ENCODE assay signal across 31 cellular contexts in genomic region chr22:47286590-47286989, GRCh38.
"Had no signal": no experiment of that assay in that cellular context is flagged by ENCODE, and none has a peak within 500 bp of the region (broad histone marks: within the 10 kb centered on the region; RNA-seq: fewer than 3 reads in every experiment).

No MANE protein-coding gene starts in this region.

- H3K4me1 ChIP-seq: neural progenitor cell, parathyroid adenoma, psoas muscle, right lobe of liver, spleen, suprapubic skin, testis, tibial artery, transverse colon, vagina had no signal

- H3K27ac Mint-ChIP-seq: naive thymus-derived CD4-positive, alpha-beta T cell; natural killer cell; nephron; neural progenitor cell; progenitor cell of endocrine pancreas; stimulated activated memory B cell treated with anti-CD40 and anti-IgM and Interleukin-4, amounts not matched to agents 10 μg/mL and 1 μg/mL and 100 μg/mL, for 72 hours; stimulated activated naive CD8-positive, alpha-beta T cell treated with anti-CD3 and anti-CD28 coated beads, Interleukin-15, amount 100 ng/mL, for 72 hours; type B pancreatic cell had no signal

- H3K36me3 ChIP-seq: neural progenitor cell, neutrophil, ovary, right lobe of liver, spleen, suprapubic skin, tibial artery, transverse colon, vagina had no signal

- H3K27ac ChIP-seq: neural progenitor cell, neutrophil, ovary, parathyroid adenoma, psoas muscle, right lobe of liver, skin epidermis, spleen, suprapubic skin, testis, tibial artery, transverse colon, vagina had no signal

- H3K4me2 ChIP-seq: neural progenitor cell, smooth muscle cell had no signal

- H3K36me3 Mint-ChIP-seq: naive thymus-derived CD4-positive, alpha-beta T cell; natural killer cell; neural progenitor cell; stimulated activated memory B cell treated with anti-CD40 and anti-IgM and Interleukin-4, amounts not matched to agents 10 μg/mL and 1 μg/mL and 100 μg/mL, for 72 hours; type B pancreatic cell had no signal

- H3K4me3 ChIP-seq: neural progenitor cell, ovary, psoas muscle, right lobe of liver, skin epidermis, smooth muscle cell, spleen, suprapubic skin, testis, tibial artery, transverse colon, vagina had no signal

- DNase-seq: naive thymus-derived CD4-positive, alpha-beta T cell; natural killer cell; nucleus accumbens; right cardiac atrium; spleen; stimulated activated CD4-positive, alpha-beta T cell treated with anti-CD3 and anti-CD28 coated beads, Interleukin-12 subunit alpha, Interleukin-12 subunit beta, amount 100 ng/mL, for 4 hours; stimulated activated CD4-positive, alpha-beta T cell treated with anti-CD3 and anti-CD28 coated beads, Interleukin-1b, Interleukin-23, amount 100 ng/mL, for 48 hours; stimulated activated CD4-positive, alpha-beta T cell treated with anti-CD3 and anti-CD28 coated beads, Interleukin-4, amount 100 ng/mL, for 1 hour; stimulated activated CD4-positive, alpha-beta T cell treated with anti-CD3 and anti-CD28 coated beads, Interleukin-4, amount 100 ng/mL, for 4 hours; stimulated activated CD8-positive, alpha-beta memory T cell treated with anti-CD3 and anti-CD28 coated beads, Interleukin-4, amount 100 ng/mL, for 48 hours; stimulated activated naive CD4-positive, alpha-beta T cell; stimulated activated naive CD8-positive, alpha-beta T cell treated with anti-CD3 and anti-CD28 coated beads, Interleukin-15, amount 100 ng/mL, for 72 hours; stimulated activated naive CD8-positive, alpha-beta T cell treated with anti-CD3 and anti-CD28 coated beads, Interleukin-15, Interleukin-2, amounts not matched to agents 100 U/mL and 50 U/mL, for 24 hours; substantia nigra; testis; transverse colon had no signal

- H3K4me3 Mint-ChIP-seq: naive thymus-derived CD4-positive, alpha-beta T cell; natural killer cell; nephron; neural progenitor cell; stimulated activated memory B cell treated with anti-CD40 and anti-IgM and Interleukin-4, amounts not matched to agents 10 μg/mL and 1 μg/mL and 100 μg/mL, for 72 hours; stimulated activated naive CD8-positive, alpha-beta T cell treated with anti-CD3 and anti-CD28 coated beads, Interleukin-15, amount 100 ng/mL, for 72 hours; type B pancreatic cell had no signal

- H2AFZ ChIP-seq: neural progenitor cell, parathyroid adenoma had no signal

- H3K9ac ChIP-seq: neural progenitor cell, parathyroid adenoma had no signal

- H3K27me3 ChIP-seq: neural progenitor cell, neutrophil, ovary, right lobe of liver, testis, transverse colon, vagina had no signal

- H3K9me3 Mint-ChIP-seq: natural killer cell; stimulated activated naive CD8-positive, alpha-beta T cell treated with anti-CD3 and anti-CD28 coated beads, Interleukin-15, amount 100 ng/mL, for 72 hours had no signal

- H3K27me3 Mint-ChIP-seq: progenitor cell of endocrine pancreas, type B pancreatic cell had no signal

- H3K4me1 Mint-ChIP-seq: naive thymus-derived CD4-positive, alpha-beta T cell; natural killer cell; nephron; neural progenitor cell; stimulated activated memory B cell treated with anti-CD40 and anti-IgM and Interleukin-4, amounts not matched to agents 10 μg/mL and 1 μg/mL and 100 μg/mL, for 72 hours; stimulated activated naive CD8-positive, alpha-beta T cell treated with anti-CD3 and anti-CD28 coated beads, Interleukin-15, amount 100 ng/mL, for 72 hours had no signal

- H3K9me3 ChIP-seq: neutrophil, ovary, psoas muscle, right lobe of liver, spleen, suprapubic skin, testis, tibial artery, transverse colon, vagina had no signal
